In the genomic region with DNA sequence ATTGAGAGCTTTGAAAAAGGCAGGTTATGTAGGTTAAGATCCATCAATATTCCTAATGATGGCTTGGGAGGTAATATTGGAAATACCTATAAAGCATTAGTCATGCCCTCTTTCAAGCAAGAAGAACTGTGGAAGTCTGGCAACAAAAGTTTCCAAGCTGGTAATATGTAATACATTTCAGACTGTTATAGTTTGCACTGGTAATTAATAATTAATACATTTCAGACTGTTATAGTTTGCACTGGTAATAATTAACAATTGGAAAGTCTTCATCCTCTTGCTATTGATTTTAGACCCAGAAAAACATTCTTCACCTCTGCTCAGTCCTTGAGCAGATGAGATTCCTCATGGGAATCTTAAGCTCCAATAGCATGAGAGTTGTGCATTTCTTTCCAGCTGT, we compare ENCODE assay signal across 30 cellular contexts. TPM values are rescaled to one million over a fixed set of nuclear protein-coding genes. Genes with fewer than 3 reads are reported as not detected.
DNase-seq lines count a peak whose midpoint lies in the region; ATAC-seq lines count a peak whose summit lies in the region.
"Had no signal": no experiment of that assay in that cellular context is flagged by ENCODE, and none has a peak within 500 bp of the region (broad histone marks: within the 10 kb centered on the region; RNA-seq: fewer than 3 reads in every experiment).

No MANE protein-coding gene starts in this region.

- H4K20me1 ChIP-seq in Karpas-422 (ENCODE audit: insufficient read depth, low read depth, low read length): no peaks in the 10 kb centered on the region

- no peak overlapping the region for H3K4me2 ChIP-seq in Karpas-422 (ENCODE audit: low read depth, low read length, poor library complexity, severe bottlenecking)

- H3K36me3 ChIP-seq in Karpas-422 (ENCODE audit: insufficient read depth, low read length): peaks cover 4% of the 10 kb centered on the region; the same call in 1 of the 2 replicates
- H3K36me3 ChIP-seq: right lobe of liver, thyroid gland, vagina had no signal

- H3K27me3 ChIP-seq in Karpas-422 (ENCODE audit: low read length): no peaks in the 10 kb centered on the region
- H3K27me3 ChIP-seq: right lobe of liver, thyroid gland, vagina had no signal

- H3K9me3 ChIP-seq in Karpas-422 (ENCODE audit: low read length): no peaks in the 10 kb centered on the region
- H3K9me3 ChIP-seq: right lobe of liver, thyroid gland, vagina had no signal

- H3K9ac ChIP-seq in Karpas-422 (ENCODE audit: low read length): no peak overlapping the region

- no peak overlapping the region for H2AFZ ChIP-seq in Karpas-422 (ENCODE audit: low read length)

- no peaks in the 10 kb centered on the region for H3K79me2 ChIP-seq in Karpas-422 (ENCODE audit: low read length)

- ATAC-seq in GM21423 (IDR thresholded peaks at IDR 0.05; ENCODE audit: unreplicated experiment) (peak; percentile 50), HG03460 (IDR thresholded peaks at IDR 0.05; ENCODE audit: unreplicated experiment) (peak; percentile 38), left lobe of liver (peak; percentile 17), HG02973 (IDR thresholded peaks at IDR 0.05; ENCODE audit: unreplicated experiment) (no peak)
- ATAC-seq: activated naive CD8-positive, alpha-beta T cell treated with anti-CD3 and anti-CD28 coated beads, Interleukin-2, amount 50 U/mL, for 24 hours; effector memory CD8-positive, alpha-beta T cell; esophagus mucosa; PC-3; T-helper 17 cell had no signal

- H3K4me3 ChIP-seq in GM08714 (ENCODE audit: low read length): peak overlapping the region; percentile 42; the same call in 1 of the 2 replicates
- no peak overlapping the region for H3K4me3 ChIP-seq in Karpas-422 (ENCODE audit: low read length)
- H3K4me3 ChIP-seq: right lobe of liver, thyroid gland, vagina had no signal

- no peaks in the 10 kb centered on the region for H3K4me1 ChIP-seq in Karpas-422 (ENCODE audit: low read length)

- no peaks in the 10 kb centered on the region for H3K9me2 ChIP-seq in Karpas-422 (replicated peaks; ENCODE audit: insufficient read depth, low read length)

- no peak for DNase-seq in left lobe of liver (ENCODE audit: low spot score)
- no peak for DNase-seq in GF-D8 (lab: John Stamatoyannopoulos, UW)
- no peak for DNase-seq in epidermal melanocyte (ENCODE audit: insufficient read length, low spot score)
- DNase-seq in Karpas-422: no peak
- DNase-seq: activated CD4-positive, alpha-beta T cell treated with anti-CD3 and anti-CD28 coated beads, Interleukin-2, amount 50 U/mL, for 4 hours; activated naive CD4-positive, alpha-beta T cell; activated naive CD8-positive, alpha-beta T cell treated with anti-CD3 and anti-CD28 coated beads, Interleukin-2, amount 50 U/mL, for 24 hours; CD4-positive, alpha-beta T cell; central memory CD4-positive, alpha-beta T cell; DMS 273 treated with DMSO at 0.1 percent for 48 hours; effector memory CD8-positive, alpha-beta T cell; H7; KG1; MM.1S; NCI-H2029 treated with DMSO at 0.1 percent for 48 hours; NCI-H226; NCI-H526 treated with DMSO at 0.1 percent for 48 hours; PC-3; posterior cingulate gyrus; right lobe of liver; stimulated activated CD4-positive, alpha-beta T cell treated with anti-CD3 and anti-CD28 coated beads, Interleukin-12 subunit alpha, Interleukin-12 subunit beta, amount 100 ng/mL, for 4 hours; stimulated activated CD4-positive, alpha-beta T cell treated with anti-CD3 and anti-CD28 coated beads, Interleukin-2, amount 100 ng/mL, for 48 hours; T-helper 17 cell; thyroid gland had no signal

- no peak overlapping the region for H3K27ac ChIP-seq in Karpas-422 (ENCODE audit: low read length)
- H3K27ac ChIP-seq: right lobe of liver, thyroid gland, vagina had no signal

RNA-seq across cellular contexts. Expression of gene WDR89, which starts 29.0 kb away (rescaled TPM):
- 6.1 TPM for total RNA-seq in left lobe of liver
- total RNA-seq in Karpas-422 (2014; rRNA removed; shearing (Covaris generic); ENCODE audit: low replicate concordance): 20.1 and 34.4 TPM in 2 replicates

RNA-seq across cellular contexts. Expression of gene SGPP1, which starts 57.2 kb away (rescaled TPM):
- total RNA-seq in left lobe of liver: 15.5 TPM
- total RNA-seq in Karpas-422 (2014; rRNA removed; shearing (Covaris generic); ENCODE audit: low replicate concordance): 86.2 and 185 TPM in 2 replicates
